In genomic region chr12:57127710-57128518, GRCh38 we compare ENCODE assay signal across 2 cellular contexts.
TF ChIP-seq lines count a peak whose summit lies in the region.

Gene LRP1, plus strand, starts transcription at chr12:57128483. Its CDS starts 482 bp downstream, at chr12:57128965.

TF ChIP-seq in GM23338, 12 proteins besides CTCF, POLR2A, EP300 and RAD21:
- no peak for TF ChIP-seq ZNF462 (CRISPR knock-in tag; IDR thresholded peaks at IDR 0.05)
- 0 out of 2 replicates have a peak, but pooled peaks have one; percentile 14 for TF ChIP-seq ETS1 (IDR thresholded peaks at IDR 0.05)
- TF ChIP-seq EZH2phosphoT487 (IDR thresholded peaks at IDR 0.05; ENCODE audit: unreplicated experiment): no peak
- TF ChIP-seq POLR2AphosphoS5 (IDR thresholded peaks at IDR 0.05; ENCODE audit: low read depth): peak; percentile 59; the same call in 1 of the 2 replicates

TF ChIP-seq in liver, 16 proteins besides CTCF, POLR2A, EP300 and RAD21 (continued from another document):
- TF ChIP-seq REST (IDR thresholded peaks at IDR 0.05): peak; percentile 50
